ENCODE assay signal across 28 cellular contexts in the genomic region with DNA sequence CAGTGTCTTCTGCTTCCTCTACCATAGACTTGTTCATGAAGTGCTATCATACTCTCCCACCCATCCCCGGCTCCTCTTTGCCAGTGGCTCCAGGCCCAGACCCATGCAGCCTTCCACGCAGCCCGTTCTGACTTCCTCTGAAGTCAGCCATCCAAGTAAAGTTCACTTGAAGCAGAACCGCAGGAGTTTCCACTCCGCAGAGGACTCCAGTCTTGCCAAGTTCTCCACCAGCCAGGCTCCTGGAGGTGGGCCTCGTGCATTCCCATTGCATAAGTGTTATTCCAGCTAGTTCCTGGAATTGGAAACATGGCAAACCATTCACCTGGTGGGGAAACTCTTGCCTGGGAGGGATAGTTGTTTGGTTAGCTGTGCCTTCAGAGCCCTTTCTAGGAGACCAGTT.
"Had no signal": no experiment of that assay in that cellular context is flagged by ENCODE, and none has a peak within 500 bp of the region (broad histone marks: within the 10 kb centered on the region; RNA-seq: fewer than 3 reads in every experiment).

No MANE protein-coding gene starts in this region.

- H3K27ac Mint-ChIP-seq: activated CD4-positive, alpha-beta memory T cell treated with anti-CD3 and anti-CD28 coated beads for 36 hours; activated CD4-positive, alpha-beta T cell treated with anti-CD3 and anti-CD28 coated beads, Interleukin-2, amount 10 ng/mL, durations not matched to agents 7 days and 5 days; activated naive CD4-positive, alpha-beta T cell treated with anti-CD3 and anti-CD28 coated beads, Interleukin-2, amount 50 U/mL, for 72 hours; activated naive CD8-positive, alpha-beta T cell treated with anti-CD3 and anti-CD28 coated beads, Interleukin-2, amount 50 U/mL, for 24 hours had no signal

- H3K27me3 Mint-ChIP-seq: activated CD4-positive, alpha-beta memory T cell treated with anti-CD3 and anti-CD28 coated beads for 36 hours; activated CD4-positive, alpha-beta T cell treated with anti-CD3 and anti-CD28 coated beads, Interleukin-2, amount 10 ng/mL, durations not matched to agents 7 days and 5 days had no signal

- H3K36me3 ChIP-seq: ascending aorta, SJCRH30 had no signal

- H3K4me3 ChIP-seq: ascending aorta, K562, SJCRH30 had no signal

- H3K4me3 Mint-ChIP-seq: activated CD4-positive, alpha-beta memory T cell treated with anti-CD3 and anti-CD28 coated beads for 36 hours; activated CD4-positive, alpha-beta T cell treated with anti-CD3 and anti-CD28 coated beads, Interleukin-2, amount 10 ng/mL, durations not matched to agents 7 days and 5 days; activated naive CD8-positive, alpha-beta T cell treated with anti-CD3 and anti-CD28 coated beads, Interleukin-2, amount 50 U/mL, for 24 hours; activated T-cell treated with anti-CD3 and anti-CD28 coated beads, Interleukin-2, amount 50 U/mL, for 4 hours had no signal

- H3K27me3 ChIP-seq: ascending aorta, SJCRH30 had no signal

- H3K9me3 Mint-ChIP-seq: activated CD4-positive, alpha-beta memory T cell treated with anti-CD3 and anti-CD28 coated beads for 36 hours; activated CD4-positive, alpha-beta T cell treated with anti-CD3 and anti-CD28 coated beads, Interleukin-2, amount 10 ng/mL, durations not matched to agents 7 days and 5 days; activated naive CD8-positive, alpha-beta T cell treated with anti-CD3 and anti-CD28 coated beads, Interleukin-2, amount 50 U/mL, for 24 hours; activated T-cell treated with anti-CD3 and anti-CD28 coated beads, Interleukin-2, amount 50 U/mL, for 4 hours had no signal

- H3K36me3 Mint-ChIP-seq: activated CD4-positive, alpha-beta memory T cell treated with anti-CD3 and anti-CD28 coated beads for 36 hours; activated naive CD4-positive, alpha-beta T cell treated with anti-CD3 and anti-CD28 coated beads, Interleukin-2, amount 50 U/mL, for 72 hours had no signal

- ATAC-seq: activated naive CD4-positive, alpha-beta T cell treated with anti-CD3 and anti-CD28 coated beads, Interleukin-2, amount 50 U/mL, for 72 hours; activated naive CD8-positive, alpha-beta T cell treated with anti-CD3 and anti-CD28 coated beads, Interleukin-2, amount 50 U/mL, for 24 hours; activated T-cell treated with anti-CD3 and anti-CD28 coated beads, Interleukin-2, amount 50 U/mL, for 4 hours; K562; Panc1; Right ventricle myocardium inferior had no signal

- H3K9me3 ChIP-seq: ascending aorta, SJCRH30, SK-N-SH had no signal

- H3K4me1 Mint-ChIP-seq: activated CD4-positive, alpha-beta T cell treated with anti-CD3 and anti-CD28 coated beads, Interleukin-2, amount 10 ng/mL, durations not matched to agents 7 days and 5 days; activated naive CD8-positive, alpha-beta T cell treated with anti-CD3 and anti-CD28 coated beads, Interleukin-2, amount 50 U/mL, for 24 hours had no signal

- H3K4me1 ChIP-seq: ascending aorta, SJCRH30 had no signal

- DNase-seq: activated CD4-positive, alpha-beta memory T cell treated with anti-CD3 and anti-CD28 coated beads for 36 hours; activated CD4-positive, alpha-beta T cell treated with anti-CD3 and anti-CD28 coated beads, Interleukin-2, amount 10 ng/mL, durations not matched to agents 7 days and 5 days; activated CD4-positive, CD25-positive, alpha-beta regulatory T cell; activated CD8-positive, alpha-beta memory T cell treated with anti-CD3 and anti-CD28 coated beads for 24 hours; activated effector memory CD4-positive, alpha-beta T cell treated with anti-CD3 and anti-CD28 coated beads, Interleukin-2, amount 50 U/mL, for 16 hours; activated naive CD4-positive, alpha-beta T cell treated with Interleukin-2 at 50 U/mL for 16 hours; activated naive CD8-positive, alpha-beta T cell treated with anti-CD3 and anti-CD28 coated beads, Interleukin-2, amount 50 U/mL, for 24 hours; activated T-cell treated with anti-CD3 and anti-CD28 coated beads, Interleukin-2, amount 50 U/mL, for 4 hours; amniotic stem cell; Karpas-422; MM.1S; NCI-H1105; NCI-H1436; NCI-H1694 treated with DMSO at 0.1 percent for 48 hours; NCI-H2029 treated with DMSO at 0.1 percent for 48 hours; NCI-H510A treated with DMSO at 0.1 percent for 48 hours; NCI-H69; NK-92 treated with Interleukin-12 subunit alpha and Interleukin-12 subunit beta, amount 100 ng/mL, for 24 hours; OCI-M1; RPMI8226; SJCRH30; SK-N-SH; T-helper 1 cell had no signal
